In genomic region chr3:156334841-156335545, GRCh38 we compare ENCODE assay signal across 1 cellular context.
TF ChIP-seq lines count a peak whose summit lies in the region.

No MANE protein-coding gene starts in this region.

TF ChIP-seq in GM23338, 12 proteins besides CTCF, POLR2A, EP300 and RAD21:
- TF ChIP-seq ZNF462 (CRISPR knock-in tag; IDR thresholded peaks at IDR 0.05) (no peak), NANOG (IDR thresholded peaks at IDR 0.05; ENCODE audit: borderline replicate concordance) (no peak), EZH2 (IDR thresholded peaks at IDR 0.05; ENCODE audit: low read depth, unreplicated experiment) (no peak), EZH2phosphoT487 (IDR thresholded peaks at IDR 0.05; ENCODE audit: unreplicated experiment) (no peak), ZNF114 (CRISPR knock-in tag; IDR thresholded peaks at IDR 0.05) (no peak), POLR2AphosphoS5 (IDR thresholded peaks at IDR 0.05; ENCODE audit: low read depth) (no peak), CREB1 (CRISPR knock-in tag; IDR thresholded peaks at IDR 0.05; ENCODE audit: low read depth) (no peak), ZNF331 (CRISPR knock-in tag; IDR thresholded peaks at IDR 0.05; ENCODE audit: low read depth) (no peak), REST (IDR thresholded peaks at IDR 0.05; ENCODE audit: unreplicated experiment) (no peak), JUNB (IDR thresholded peaks at IDR 0.05; ENCODE audit: unreplicated experiment) (no peak)
